Comparison of ENCODE assay signal across 28 cellular contexts in genomic region chr15:58741032-58741431, GRCh38.
"Had no signal": no experiment of that assay in that cellular context is flagged by ENCODE, and none has a peak within 500 bp of the region (broad histone marks: within the 10 kb centered on the region; RNA-seq: fewer than 3 reads in every experiment).

No MANE protein-coding gene starts in this region.

- H3K27ac ChIP-seq: adrenal gland, coronary artery, esophagus squamous epithelium, gastrocnemius medialis, neutrophil, ovary, prostate gland, upper lobe of right lung, VCaP had no signal

- H3K27me3 ChIP-seq: adrenal gland, esophagus squamous epithelium, gastrocnemius medialis, neutrophil, ovary, upper lobe of right lung had no signal

- DNase-seq: activated CD4-positive, alpha-beta T cell treated with anti-CD3 and anti-CD28 coated beads, Interleukin-2, amount 50 U/mL, for 1 hour; activated CD4-positive, CD25-positive, alpha-beta regulatory T cell treated with anti-CD3 and anti-CD28 coated beads, Interleukin-2, amount 50 U/mL, for 72 hours; activated naive CD4-positive, alpha-beta T cell; activated T-cell treated with anti-CD3 and anti-CD28 coated beads, Interleukin-2, amount 50 U/mL, for 24 hours; adrenal gland; endodermal cell; esophagus squamous epithelium; gastrocnemius medialis; hippocampal formation; kidney glomerular epithelial cell; left ventricle myocardium superior; mammary epithelial cell; ovary; stimulated activated CD4-positive, alpha-beta T cell treated with anti-CD3 and anti-CD28 coated beads, Interleukin-4, amount 100 ng/mL, for 24 hours; stimulated activated naive CD4-positive, alpha-beta T cell treated with Interleukin-2 at 50 U/mL for 16 hours; upper lobe of right lung had no signal

- FAIRE-seq: astrocyte, bronchial epithelial cell had no signal

- H3K9me3 ChIP-seq: adrenal gland, esophagus squamous epithelium, gastrocnemius medialis, neutrophil, ovary, prostate gland, thoracic aorta, upper lobe of right lung had no signal

- H3K36me3 ChIP-seq: adrenal gland, esophagus squamous epithelium, gastrocnemius medialis, neutrophil, ovary, prostate gland, thoracic aorta, upper lobe of right lung had no signal

- ATAC-seq: gastrocnemius medialis, left ventricle myocardium superior, upper lobe of right lung had no signal

- H3K4me3 ChIP-seq: adrenal gland, coronary artery, esophagus squamous epithelium, gastrocnemius medialis, ovary, prostate gland, thoracic aorta, upper lobe of right lung had no signal

- H3K27ac Mint-ChIP-seq: activated naive CD8-positive, alpha-beta T cell; activated T-cell treated with anti-CD3 and anti-CD28 coated beads, Interleukin-2, amount 50 U/mL, for 24 hours; activated T-helper 2 cell treated with anti-CD3 and anti-CD28 coated beads, Interferon-gamma antibody, Interleukin-2, Interleukin-4, amounts not matched to agents 10 μg/mL and 5 μg/mL and 100 μg/mL, durations not matched to agents 14 hours and 24 hours and 36 hours; endodermal cell; mesothelial cell of epicardium; nephron; T-helper 2 cell treated with Interferon-gamma antibody and Interleukin-4, amounts not matched to agents 5 μg/mL and 100 μg/mL, for 36 hours had no signal

- H3K36me3 Mint-ChIP-seq: activated naive CD8-positive, alpha-beta T cell; mesothelial cell of epicardium had no signal

- H3K4me3 Mint-ChIP-seq: activated naive CD8-positive, alpha-beta T cell; activated T-cell treated with anti-CD3 and anti-CD28 coated beads, Interleukin-2, amount 50 U/mL, for 24 hours; endodermal cell; mesothelial cell of epicardium; nephron; T-helper 2 cell treated with Interferon-gamma antibody and Interleukin-4, amounts not matched to agents 5 μg/mL and 100 μg/mL, for 36 hours had no signal

- H3K9me3 Mint-ChIP-seq: activated T-cell treated with anti-CD3 and anti-CD28 coated beads, Interleukin-2, amount 50 U/mL, for 24 hours; activated T-helper 2 cell treated with anti-CD3 and anti-CD28 coated beads, Interferon-gamma antibody, Interleukin-2, Interleukin-4, amounts not matched to agents 10 μg/mL and 5 μg/mL and 100 μg/mL, durations not matched to agents 14 hours and 24 hours and 36 hours; endodermal cell; mesothelial cell of epicardium; nephron; T-helper 2 cell treated with Interferon-gamma antibody and Interleukin-4, amounts not matched to agents 5 μg/mL and 100 μg/mL, for 36 hours had no signal

- H3K27me3 Mint-ChIP-seq: activated naive CD8-positive, alpha-beta T cell; activated T-cell treated with anti-CD3 and anti-CD28 coated beads, Interleukin-2, amount 50 U/mL, for 24 hours had no signal
